In the genomic region with DNA sequence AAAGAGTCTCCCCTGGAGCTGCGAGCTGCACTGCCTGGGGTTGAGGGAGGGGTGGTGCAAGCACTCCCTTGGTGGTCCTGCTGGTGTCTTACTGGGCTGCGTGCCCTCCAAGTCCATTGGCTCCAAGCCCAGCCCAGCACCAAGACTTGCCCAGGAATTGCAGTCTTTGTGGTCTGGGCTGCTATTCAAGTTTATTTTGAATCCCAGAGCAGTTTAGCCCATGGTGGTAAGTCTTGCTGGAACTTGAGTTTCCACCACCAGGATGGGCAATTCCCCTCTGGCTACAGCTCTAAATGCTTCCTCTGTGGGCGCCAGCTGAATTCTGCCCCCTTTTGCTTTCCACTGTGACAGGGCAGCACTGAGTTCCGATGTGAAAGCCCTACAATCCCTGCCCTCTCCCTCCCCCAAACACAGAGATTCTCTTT, we compare ENCODE assay signal across 1 cellular context.
TF ChIP-seq lines count a peak whose summit lies in the region.

No MANE protein-coding gene starts in this region.

TF ChIP-seq in SK-N-SH, 30 proteins besides CTCF, POLR2A, EP300 and RAD21 (continued from another document):
- TF ChIP-seq, protein P1, sequence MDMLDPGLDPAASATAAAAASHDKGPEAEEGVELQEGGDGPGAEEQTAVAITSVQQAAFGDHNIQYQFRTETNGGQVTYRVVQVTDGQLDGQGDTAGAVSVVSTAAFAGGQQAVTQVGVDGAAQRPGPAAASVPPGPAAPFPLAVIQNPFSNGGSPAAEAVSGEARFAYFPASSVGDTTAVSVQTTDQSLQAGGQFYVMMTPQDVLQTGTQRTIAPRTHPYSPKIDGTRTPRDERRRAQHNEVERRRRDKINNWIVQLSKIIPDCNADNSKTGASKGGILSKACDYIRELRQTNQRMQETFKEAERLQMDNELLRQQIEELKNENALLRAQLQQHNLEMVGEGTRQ (IDR thresholded peaks at IDR 0.05; ENCODE audit: borderline replicate concordance, low read depth, low read length), result no peak
- TF ChIP-seq CHD2 (IDR thresholded peaks at IDR 0.05; ENCODE audit: low read length, partially characterized antibody) (no peak), RXRA (IDR thresholded peaks at IDR 0.05; ENCODE audit: borderline replicate concordance, low read depth) (no peak), SMC3 (IDR thresholded peaks at IDR 0.05; ENCODE audit: low read depth, low read length) (no peak), TCF12 (IDR thresholded peaks at IDR 0.05) (no peak)
